2 cellular contexts compared by ENCODE assay signal in genomic region chr4:87270825-87271224, GRCh38.
TF ChIP-seq lines count a peak whose summit lies in the region.

No MANE protein-coding gene starts in this region.

TF ChIP-seq in HepG2, 621 proteins besides CTCF, POLR2A, EP300 and RAD21 (continues in another document):
- TF ChIP-seq CC2D1A (CRISPR knock-in tag; IDR thresholded peaks at IDR 0.05) (no peak), ZNF296 (CRISPR knock-in tag; conservative IDR thresholded peaks at IDR 0.05) (no peak), BRCA1 (CRISPR knock-in tag; IDR thresholded peaks at IDR 0.05) (no peak), ATF5 (CRISPR knock-in tag; IDR thresholded peaks at IDR 0.05; ENCODE audit: low read depth) (no peak), KDM3A (CRISPR knock-in tag; IDR thresholded peaks at IDR 0.05; ENCODE audit: low read depth) (no peak), ZNF773 (CRISPR knock-in tag; IDR thresholded peaks at IDR 0.05; ENCODE audit: borderline replicate concordance) (no peak), AGO2 (optimal IDR thresholded peaks at IDR 0.05; ENCODE audit: low read depth, low read length) (no peak), ZSCAN21 (CRISPR knock-in tag; IDR thresholded peaks at IDR 0.05; ENCODE audit: borderline replicate concordance) (no peak), CEBPG (CRISPR knock-in tag; IDR thresholded peaks at IDR 0.05) (no peak), CREB3 (CRISPR knock-in tag; IDR thresholded peaks at IDR 0.05) (no peak), ZNF768 (CRISPR knock-in tag; IDR thresholded peaks at IDR 0.05) (no peak), RELA (CRISPR knock-in tag; IDR thresholded peaks at IDR 0.05) (no peak)
- TF ChIP-seq, protein P1, sequence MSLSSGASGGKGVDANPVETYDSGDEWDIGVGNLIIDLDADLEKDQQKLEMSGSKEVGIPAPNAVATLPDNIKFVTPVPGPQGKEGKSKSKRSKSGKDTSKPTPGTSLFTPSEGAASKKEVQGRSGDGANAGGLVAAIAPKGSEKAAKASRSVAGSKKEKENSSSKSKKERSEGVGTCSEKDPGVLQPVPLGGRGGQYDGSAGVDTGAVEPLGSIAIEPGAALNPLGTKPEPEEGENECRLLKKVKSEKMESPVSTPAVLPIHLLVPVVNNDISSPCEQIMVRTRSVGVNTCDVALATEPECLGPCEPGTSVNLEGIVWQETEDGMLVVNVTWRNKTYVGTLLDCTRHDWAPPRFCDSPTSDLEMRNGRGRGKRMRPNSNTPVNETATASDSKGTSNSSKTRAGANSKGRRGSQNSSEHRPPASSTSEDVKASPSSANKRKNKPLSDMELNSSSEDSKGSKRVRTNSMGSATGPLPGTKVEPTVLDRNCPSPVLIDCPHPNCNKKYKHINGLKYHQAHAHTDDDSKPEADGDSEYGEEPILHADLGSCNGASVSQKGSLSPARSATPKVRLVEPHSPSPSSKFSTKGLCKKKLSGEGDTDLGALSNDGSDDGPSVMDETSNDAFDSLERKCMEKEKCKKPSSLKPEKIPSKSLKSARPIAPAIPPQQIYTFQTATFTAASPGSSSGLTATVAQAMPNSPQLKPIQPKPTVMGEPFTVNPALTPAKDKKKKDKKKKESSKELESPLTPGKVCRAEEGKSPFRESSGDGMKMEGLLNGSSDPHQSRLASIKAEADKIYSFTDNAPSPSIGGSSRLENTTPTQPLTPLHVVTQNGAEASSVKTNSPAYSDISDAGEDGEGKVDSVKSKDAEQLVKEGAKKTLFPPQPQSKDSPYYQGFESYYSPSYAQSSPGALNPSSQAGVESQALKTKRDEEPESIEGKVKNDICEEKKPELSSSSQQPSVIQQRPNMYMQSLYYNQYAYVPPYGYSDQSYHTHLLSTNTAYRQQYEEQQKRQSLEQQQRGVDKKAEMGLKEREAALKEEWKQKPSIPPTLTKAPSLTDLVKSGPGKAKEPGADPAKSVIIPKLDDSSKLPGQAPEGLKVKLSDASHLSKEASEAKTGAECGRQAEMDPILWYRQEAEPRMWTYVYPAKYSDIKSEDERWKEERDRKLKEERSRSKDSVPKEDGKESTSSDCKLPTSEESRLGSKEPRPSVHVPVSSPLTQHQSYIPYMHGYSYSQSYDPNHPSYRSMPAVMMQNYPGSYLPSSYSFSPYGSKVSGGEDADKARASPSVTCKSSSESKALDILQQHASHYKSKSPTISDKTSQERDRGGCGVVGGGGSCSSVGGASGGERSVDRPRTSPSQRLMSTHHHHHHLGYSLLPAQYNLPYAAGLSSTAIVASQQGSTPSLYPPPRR (CRISPR knock-in tag; IDR thresholded peaks at IDR 0.05; ENCODE audit: borderline replicate concordance), result no peak
- TF ChIP-seq, protein P2, sequence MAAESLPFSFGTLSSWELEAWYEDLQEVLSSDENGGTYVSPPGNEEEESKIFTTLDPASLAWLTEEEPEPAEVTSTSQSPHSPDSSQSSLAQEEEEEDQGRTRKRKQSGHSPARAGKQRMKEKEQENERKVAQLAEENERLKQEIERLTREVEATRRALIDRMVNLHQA (CRISPR knock-in tag; IDR thresholded peaks at IDR 0.05), result no peak
- TF ChIP-seq, protein P3, sequence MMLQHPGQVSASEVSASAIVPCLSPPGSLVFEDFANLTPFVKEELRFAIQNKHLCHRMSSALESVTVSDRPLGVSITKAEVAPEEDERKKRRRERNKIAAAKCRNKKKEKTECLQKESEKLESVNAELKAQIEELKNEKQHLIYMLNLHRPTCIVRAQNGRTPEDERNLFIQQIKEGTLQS (CRISPR knock-in tag; IDR thresholded peaks at IDR 0.05), result no peak
- TF ChIP-seq, protein P4, sequence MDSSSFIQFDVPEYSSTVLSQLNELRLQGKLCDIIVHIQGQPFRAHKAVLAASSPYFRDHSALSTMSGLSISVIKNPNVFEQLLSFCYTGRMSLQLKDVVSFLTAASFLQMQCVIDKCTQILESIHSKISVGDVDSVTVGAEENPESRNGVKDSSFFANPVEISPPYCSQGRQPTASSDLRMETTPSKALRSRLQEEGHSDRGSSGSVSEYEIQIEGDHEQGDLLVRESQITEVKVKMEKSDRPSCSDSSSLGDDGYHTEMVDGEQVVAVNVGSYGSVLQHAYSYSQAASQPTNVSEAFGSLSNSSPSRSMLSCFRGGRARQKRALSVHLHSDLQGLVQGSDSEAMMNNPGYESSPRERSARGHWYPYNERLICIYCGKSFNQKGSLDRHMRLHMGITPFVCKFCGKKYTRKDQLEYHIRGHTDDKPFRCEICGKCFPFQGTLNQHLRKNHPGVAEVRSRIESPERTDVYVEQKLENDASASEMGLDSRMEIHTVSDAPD (CRISPR knock-in tag; IDR thresholded peaks at IDR 0.05), result no peak
- TF ChIP-seq, protein P5, sequence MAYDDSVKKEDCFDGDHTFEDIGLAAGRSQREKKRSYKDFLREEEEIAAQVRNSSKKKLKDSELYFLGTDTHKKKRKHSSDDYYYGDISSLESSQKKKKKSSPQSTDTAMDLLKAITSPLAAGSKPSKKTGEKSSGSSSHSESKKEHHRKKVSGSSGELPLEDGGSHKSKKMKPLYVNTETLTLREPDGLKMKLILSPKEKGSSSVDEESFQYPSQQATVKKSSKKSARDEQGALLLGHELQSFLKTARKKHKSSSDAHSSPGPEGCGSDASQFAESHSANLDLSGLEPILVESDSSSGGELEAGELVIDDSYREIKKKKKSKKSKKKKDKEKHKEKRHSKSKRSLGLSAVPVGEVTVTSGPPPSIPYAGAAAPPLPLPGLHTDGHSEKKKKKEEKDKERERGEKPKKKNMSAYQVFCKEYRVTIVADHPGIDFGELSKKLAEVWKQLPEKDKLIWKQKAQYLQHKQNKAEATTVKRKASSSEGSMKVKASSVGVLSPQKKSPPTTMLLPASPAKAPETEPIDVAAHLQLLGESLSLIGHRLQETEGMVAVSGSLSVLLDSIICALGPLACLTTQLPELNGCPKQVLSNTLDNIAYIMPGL (CRISPR knock-in tag; IDR thresholded peaks at IDR 0.05; ENCODE audit: borderline replicate concordance in 1 of 2, low read depth in 1 of 2), result no peak

TF ChIP-seq in H1, 55 proteins besides CTCF, POLR2A, EP300 and RAD21:
- TF ChIP-seq TEAD4 (IDR thresholded peaks at IDR 0.05; ENCODE audit: low read depth, low read length) (no peak), KDM1A (IDR thresholded peaks at IDR 0.05; ENCODE audit: borderline replicate concordance, low read length) (no peak), ASH2L (IDR thresholded peaks at IDR 0.05; ENCODE audit: low read length) (no peak), POU5F1 (IDR thresholded peaks at IDR 0.05; ENCODE audit: low read depth, low read length) (no peak), SIRT6 (IDR thresholded peaks at IDR 0.05; ENCODE audit: low read length) (no peak), JUND (IDR thresholded peaks at IDR 0.05; ENCODE audit: low read length) (no peak)
